In the genomic region with DNA sequence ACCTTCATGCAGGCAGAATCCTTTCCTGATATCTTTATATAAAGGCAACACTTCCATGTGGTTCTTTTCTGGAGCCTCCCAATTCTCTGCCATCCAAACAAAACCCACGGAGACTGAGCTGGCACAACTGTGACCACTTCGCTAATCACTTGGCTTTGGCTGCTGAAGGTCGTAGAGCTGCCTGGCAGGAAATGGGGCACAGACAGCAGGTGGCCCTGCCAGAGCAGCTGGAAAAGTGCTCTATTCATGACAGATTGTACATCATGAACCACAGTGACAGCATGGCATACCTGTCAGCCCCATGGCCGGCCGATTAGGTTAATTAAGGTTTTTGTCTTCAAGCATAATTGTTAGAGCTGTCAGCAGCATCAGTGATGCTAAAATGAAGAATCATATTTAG, we compare ENCODE assay signal across 1 cellular context.
TF ChIP-seq lines count a peak whose summit lies in the region.

No MANE protein-coding gene starts in this region.

TF ChIP-seq in Ishikawa, 13 proteins besides CTCF, POLR2A, EP300 and RAD21 (continued from another document):
- no peak for TF ChIP-seq CREB1 (IDR thresholded peaks at IDR 0.05; ENCODE audit: low read depth)
- no peak for TF ChIP-seq FOXM1 (IDR thresholded peaks at IDR 0.05; ENCODE audit: borderline replicate concordance, low read depth)
- no peak for TF ChIP-seq YY1 (IDR thresholded peaks at IDR 0.05; ENCODE audit: low read depth)
